In the genomic region with DNA sequence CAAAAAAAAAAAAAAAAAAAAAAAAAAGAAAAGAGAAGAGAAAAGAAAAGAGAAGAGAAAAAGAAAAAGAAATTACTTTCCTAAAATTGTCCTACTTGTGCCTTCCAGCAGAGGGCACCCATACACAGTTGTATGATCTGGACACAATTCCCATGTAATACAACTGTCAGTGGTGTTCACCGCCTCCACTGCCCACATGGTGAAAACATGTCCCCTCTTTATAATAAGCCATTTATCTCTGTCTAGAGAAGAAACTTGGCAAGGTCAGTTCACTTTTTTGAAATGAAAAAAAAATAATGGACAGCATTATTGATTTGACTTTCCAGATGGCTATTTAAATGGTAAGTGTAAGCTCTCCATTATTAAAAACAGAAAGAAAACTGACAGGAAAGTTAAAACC, we compare ENCODE assay signal across 8 cellular contexts.
DNase-seq lines count a peak whose midpoint lies in the region; ATAC-seq, FAIRE-seq and TF ChIP-seq lines count a peak whose summit lies in the region.

No MANE protein-coding gene starts in this region.

- intact Hi-C loops in endothelial cell of umbilical vein (cut with micrococcal nuclease): loop anchor here (1.0 to 10.0 kb wide), 6 partner anchors 37 to 423 kb away; no protein-coding TSS in a partner anchor

- no peak overlapping the region for H3K4me2 ChIP-seq in endothelial cell of umbilical vein (ENCODE audit: insufficient read depth, low read length)

- no peaks in the 10 kb centered on the region for H3K36me3 ChIP-seq in endothelial cell of umbilical vein (ENCODE audit: control insufficient read depth in 2 of 2, extremely low read depth in 1 of 2, insufficient read depth in 2 of 2, low read length in 2 of 2)

- no peak overlapping the region for H2AFZ ChIP-seq in endothelial cell of umbilical vein (ENCODE audit: low read depth, low read length)

- POLR2A ChIA-PET in endothelial cell of umbilical vein (lab: Charles Lee): no interaction called here

- H3K27ac ChIP-seq in endothelial cell of umbilical vein (ENCODE audit: insufficient read depth, low read depth, low read length): no peak overlapping the region

- H3K4me1 ChIP-seq in endothelial cell of umbilical vein (ENCODE audit: control insufficient read depth, extremely low read depth, insufficient read depth, low read length): no peaks in the 10 kb centered on the region

- dilution Hi-C loops in endothelial cell of umbilical vein (cut with MboI; ENCODE audit: extremely low pct_ligation_motif_present, low sequenced_read_pairs): no loop called here

- H3K27me3 ChIP-seq in endothelial cell of umbilical vein (ENCODE audit: control insufficient read depth in 2 of 2, insufficient read depth in 2 of 2, low read length in 2 of 2): no peaks in the 10 kb centered on the region

- peak; percentile 53 to 57 for TF ChIP-seq CTCF in endothelial cell of umbilical vein (IDR thresholded peaks at IDR 0.05; ENCODE audit: extremely low read depth in 1 of 2, insufficient read depth in 1 of 2, low read depth in 1 of 2, low read length in 2 of 2)

- no TSS peak for BruUV-seq in endothelial cell of umbilical vein (replicated peaks; lab: Mats Ljungman, UMichigan)

- H3K4me3 ChIP-seq in endothelial cell of umbilical vein (replicated peaks in 1 of 3; ENCODE audit: insufficient read depth in 1 of 3, low read depth in 1 of 3, low read length in 3 of 3): no peak overlapping the region

- H3K79me2 ChIP-seq in endothelial cell of umbilical vein (ENCODE audit: control insufficient read depth, insufficient read depth, low read length): no peaks in the 10 kb centered on the region

- CTCF ChIA-PET in endothelial cell of umbilical vein (lab: Charles Lee): interaction anchor here (0.6 to 4.8 kb wide), 39 partner anchors 13 to 1781 kb away, joined by 3 to 121 read pairs (median 6); no protein-coding TSS in a partner anchor

- H4K20me1 ChIP-seq in endothelial cell of umbilical vein (replicated peaks; ENCODE audit: control insufficient read depth, extremely low read depth, insufficient read depth, low read length): no peaks in the 10 kb centered on the region

- no peak for TF ChIP-seq POLR2A in endothelial cell of umbilical vein (IDR thresholded peaks at IDR 0.05; ENCODE audit: low read depth, low read length)

- no peak overlapping the region for H3K9ac ChIP-seq in endothelial cell of umbilical vein (replicated peaks; ENCODE audit: extremely low read depth, insufficient read depth, low read length)

- peak; percentile 91 for ATAC-seq in GM21360 (IDR thresholded peaks at IDR 0.05; ENCODE audit: unreplicated experiment)
- ATAC-seq in HG03571 (IDR thresholded peaks at IDR 0.05; ENCODE audit: unreplicated experiment): peak; percentile 71

- H3K9me3 ChIP-seq in endothelial cell of umbilical vein (replicated peaks; ENCODE audit: control insufficient read depth, insufficient read depth, low read length): no peaks in the 10 kb centered on the region

- DNase-seq in NOMO-1 treated with DMSO at 0.1 percent for 48 hours (lab: John Stamatoyannopoulos, UW; ENCODE audit: unreplicated experiment) (peak; percentile 3), NOMO-1 treated with dmso at 0.1 percent for 144 hours (lab: John Stamatoyannopoulos, UW; ENCODE audit: unreplicated experiment) (no peak), RCC 7860 (ENCODE audit: low spot score) (peak; percentile 40), endothelial cell of umbilical vein (ENCODE audit: low read depth, low spot score) (peak; percentile 71), middle frontal gyrus (ENCODE audit: extremely low spot score, low spot score) (peak; percentile 9), activated gamma-delta T cell treated with Interleukin-2 at 50 U/mL for 16 hours (no peak)

- FAIRE-seq in RCC 7860 (lab: Jason Lieb, UNC): peak; percentile 74
- peak; percentile 88 for FAIRE-seq in endothelial cell of umbilical vein (lab: Jason Lieb, UNC)

- no peaks in the 10 kb centered on the region for H3K9me1 ChIP-seq in endothelial cell of umbilical vein (replicated peaks; ENCODE audit: control insufficient read depth, extremely low read depth, insufficient read depth, low read length)

TF ChIP-seq in endothelial cell of umbilical vein, 7 proteins besides CTCF, POLR2A, EP300 and RAD21:
- no peak for TF ChIP-seq FOS (IDR thresholded peaks at IDR 0.05; ENCODE audit: borderline replicate concordance, insufficient read depth, low read length)
- TF ChIP-seq JUN (IDR thresholded peaks at IDR 0.05; ENCODE audit: borderline replicate concordance, insufficient read depth, insufficient read length, low read depth): no peak
- no peak for TF ChIP-seq MYC (IDR thresholded peaks at IDR 0.05; ENCODE audit: low read depth, low read length)
- TF ChIP-seq GATA2 (IDR thresholded peaks at IDR 0.05; ENCODE audit: insufficient read depth, insufficient read length, low read depth, low read length): no peak
- TF ChIP-seq, protein P1, sequence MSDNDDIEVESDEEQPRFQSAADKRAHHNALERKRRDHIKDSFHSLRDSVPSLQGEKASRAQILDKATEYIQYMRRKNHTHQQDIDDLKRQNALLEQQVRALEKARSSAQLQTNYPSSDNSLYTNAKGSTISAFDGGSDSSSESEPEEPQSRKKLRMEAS (IDR thresholded peaks at IDR 0.05; ENCODE audit: insufficient read depth, insufficient read length): no peak
- no peak for TF ChIP-seq POLR2AphosphoS5 (IDR thresholded peaks at IDR 0.05; ENCODE audit: insufficient read depth, low read depth, low read length)
- TF ChIP-seq EZH2 (IDR thresholded peaks at IDR 0.05; ENCODE audit: borderline replicate concordance, low read depth, low read length, severe bottlenecking): no peak

Comparison
In these comparisons a context has a peak if more than half of its experiments do, and no peak if none do; other contexts are left out.
1. DNase-seq: peak in NOMO-1 treated with DMSO at 0.1 percent for 48 hours (single experiment), RCC 7860 (single experiment), endothelial cell of umbilical vein (single experiment) and middle frontal gyrus (single experiment); none in NOMO-1 treated with dmso at 0.1 percent for 144 hours (single experiment) and activated gamma-delta T cell treated with Interleukin-2 at 50 U/mL for 16 hours (single experiment).